30 cellular contexts compared by ENCODE assay signal in genomic region chr4:86991998-86992397, GRCh38.
"Had no signal": no experiment of that assay in that cellular context is flagged by ENCODE, and none has a peak within 500 bp of the region (broad histone marks: within the 10 kb centered on the region; RNA-seq: fewer than 3 reads in every experiment).

No MANE protein-coding gene starts in this region.

- H3K27ac Mint-ChIP-seq: activated CD4-positive, alpha-beta memory T cell treated with anti-CD3 and anti-CD28 coated beads for 36 hours; activated CD4-positive, alpha-beta T cell treated with anti-CD3 and anti-CD28 coated beads for 36 hours; activated CD4-positive, alpha-beta T cell treated with anti-CD3 and anti-CD28 coated beads, Interleukin-2, amount 10 ng/mL, durations not matched to agents 24 days and 14 days; activated CD8-positive, alpha-beta memory T cell treated with anti-CD3 and anti-CD28 coated beads, Interleukin-2, amount 10 ng/mL, durations not matched to agents 7 days and 5 days; activated CD8-positive, alpha-beta T cell treated with anti-CD3 and anti-CD28 coated beads, Interleukin-2, amount 10 ng/mL, durations not matched to agents 7 days and 5 days; activated naive CD4-positive, alpha-beta T cell treated with anti-CD3 and anti-CD28 coated beads for 36 hours; activated naive CD4-positive, alpha-beta T cell treated with anti-CD3 and anti-CD28 coated beads, Interleukin-2, amount 50 U/mL, for 24 hours; activated naive CD8-positive, alpha-beta T cell treated with anti-CD3 and anti-CD28 coated beads, Interleukin-2, amount 10 ng/mL, durations not matched to agents 7 days and 5 days; activated T-helper 1 cell treated with anti-CD3 and anti-CD28 coated beads, Interleukin-12 subunit alpha, Interleukin-12 subunit beta, Interleukin-2, Interleukin-4 antibody, amounts not matched to agents 30 ng/mL and 10 ng/mL and 1 ng/mL, durations not matched to agents 14 hours and 24 hours and 36 hours; activated T-helper 2 cell treated with anti-CD3 and anti-CD28 coated beads, Interferon-gamma antibody, Interleukin-2, Interleukin-4, amounts not matched to agents 10 μg/mL and 5 μg/mL and 100 μg/mL, durations not matched to agents 14 hours and 24 hours and 36 hours; dendritic cell treated with granulocyte-macrophage colony-stimulating factor and Interleukin-4, amounts not matched to agents 40 ng/mL and 50 ng/mL, for 4 days; endodermal cell had no signal

- H3K27me3 ChIP-seq: ascending aorta, brain microvascular endothelial cell, dorsolateral prefrontal cortex, esophagus muscularis mucosa, foreskin keratinocyte, gastrocnemius medialis, heart left ventricle had no signal

- H3K9me3 ChIP-seq: ascending aorta, esophagus muscularis mucosa, gastrocnemius medialis, heart left ventricle had no signal

- ATAC-seq: activated CD4-positive, alpha-beta T cell treated with anti-CD3 and anti-CD28 coated beads for 36 hours; activated CD8-positive, alpha-beta memory T cell treated with anti-CD3 and anti-CD28 coated beads, Interleukin-2, amount 10 ng/mL, durations not matched to agents 7 days and 5 days; activated CD8-positive, alpha-beta T cell treated with anti-CD3 and anti-CD28 coated beads, Interleukin-2, amount 10 ng/mL, durations not matched to agents 7 days and 5 days; foreskin keratinocyte; gastrocnemius medialis; heart left ventricle had no signal

- H3K9me3 Mint-ChIP-seq: activated CD4-positive, alpha-beta memory T cell treated with anti-CD3 and anti-CD28 coated beads for 36 hours; activated naive CD4-positive, alpha-beta T cell treated with anti-CD3 and anti-CD28 coated beads for 36 hours; activated naive CD4-positive, alpha-beta T cell treated with anti-CD3 and anti-CD28 coated beads, Interleukin-2, amount 50 U/mL, for 24 hours; activated T-helper 1 cell treated with anti-CD3 and anti-CD28 coated beads, Interleukin-12 subunit alpha, Interleukin-12 subunit beta, Interleukin-2, Interleukin-4 antibody, amounts not matched to agents 30 ng/mL and 10 ng/mL and 1 ng/mL, durations not matched to agents 14 hours and 24 hours and 36 hours; activated T-helper 2 cell treated with anti-CD3 and anti-CD28 coated beads, Interferon-gamma antibody, Interleukin-2, Interleukin-4, amounts not matched to agents 10 μg/mL and 5 μg/mL and 100 μg/mL, durations not matched to agents 14 hours and 24 hours and 36 hours; central memory CD8-positive, alpha-beta T cell; dendritic cell treated with granulocyte-macrophage colony-stimulating factor and Interleukin-4, amounts not matched to agents 40 ng/mL and 50 ng/mL, for 4 days had no signal

- H3K36me3 ChIP-seq: ascending aorta, brain microvascular endothelial cell had no signal

- H3K4me1 ChIP-seq: ascending aorta, foreskin keratinocyte, gastrocnemius medialis had no signal

- H3K27me3 Mint-ChIP-seq: activated CD4-positive, alpha-beta memory T cell treated with anti-CD3 and anti-CD28 coated beads for 36 hours; activated CD4-positive, alpha-beta T cell treated with anti-CD3 and anti-CD28 coated beads for 36 hours; activated CD4-positive, alpha-beta T cell treated with anti-CD3 and anti-CD28 coated beads, Interleukin-2, amount 10 ng/mL, durations not matched to agents 24 days and 14 days; activated CD8-positive, alpha-beta memory T cell treated with anti-CD3 and anti-CD28 coated beads, Interleukin-2, amount 10 ng/mL, durations not matched to agents 7 days and 5 days; activated naive CD4-positive, alpha-beta T cell treated with anti-CD3 and anti-CD28 coated beads, Interleukin-2, amount 50 U/mL, for 24 hours; activated naive CD8-positive, alpha-beta T cell treated with anti-CD3 and anti-CD28 coated beads, Interleukin-2, amount 10 ng/mL, durations not matched to agents 7 days and 5 days; central memory CD8-positive, alpha-beta T cell; dendritic cell treated with granulocyte-macrophage colony-stimulating factor and Interleukin-4, amounts not matched to agents 40 ng/mL and 50 ng/mL, for 4 days had no signal

- H3K27ac ChIP-seq: ascending aorta, brain microvascular endothelial cell, coronary artery, dorsolateral prefrontal cortex, esophagus muscularis mucosa, foreskin keratinocyte, gastrocnemius medialis, heart left ventricle had no signal

- DNase-seq: activated CD4-positive, alpha-beta memory T cell treated with anti-CD3 and anti-CD28 coated beads for 36 hours; activated CD4-positive, alpha-beta T cell treated with anti-CD3 and anti-CD28 coated beads for 36 hours; activated CD4-positive, alpha-beta T cell treated with anti-CD3 and anti-CD28 coated beads, Interleukin-2, amount 10 ng/mL, durations not matched to agents 24 days and 14 days; activated CD4-positive, CD25-positive, alpha-beta regulatory T cell; activated CD4-positive, CD25-positive, alpha-beta regulatory T cell treated with anti-CD3 and anti-CD28 coated beads, Interleukin-2, amount 50 U/mL, for 72 hours; activated CD8-positive, alpha-beta memory T cell treated with anti-CD3 and anti-CD28 coated beads, Interleukin-2, amount 10 ng/mL, durations not matched to agents 7 days and 5 days; activated CD8-positive, alpha-beta memory T cell treated with anti-CD3 and anti-CD28 coated beads, Interleukin-2, amount 50 U/mL, for 4 hours; activated CD8-positive, alpha-beta T cell treated with anti-CD3 and anti-CD28 coated beads, Interleukin-2, amount 10 ng/mL, durations not matched to agents 7 days and 5 days; activated effector memory CD4-positive, alpha-beta T cell treated with anti-CD3 and anti-CD28 coated beads, Interleukin-2, amount 50 U/mL, for 16 hours; activated naive CD4-positive, alpha-beta T cell treated with anti-CD3 and anti-CD28 coated beads for 36 hours; activated naive CD8-positive, alpha-beta T cell treated with anti-CD3 and anti-CD28 coated beads, Interleukin-2, amount 10 ng/mL, durations not matched to agents 7 days and 5 days; activated T-cell treated with anti-CD3 and anti-CD28 coated beads, Interleukin-2, amount 50 U/mL, for 1 hour; activated T-cell treated with anti-CD3 and anti-CD28 coated beads, Interleukin-2, amount 50 U/mL, for 48 hours; brain microvascular endothelial cell; dorsolateral prefrontal cortex; effector memory CD4-positive, alpha-beta T cell; endodermal cell; foreskin keratinocyte; gastrocnemius medialis; glutamatergic neuron; heart left ventricle; T-helper 2 cell had no signal

- H3K4me3 ChIP-seq: ascending aorta, coronary artery, dorsolateral prefrontal cortex, esophagus muscularis mucosa, gastrocnemius medialis, heart left ventricle had no signal

- H3K4me3 Mint-ChIP-seq: activated CD4-positive, alpha-beta memory T cell treated with anti-CD3 and anti-CD28 coated beads for 36 hours; activated CD4-positive, alpha-beta T cell treated with anti-CD3 and anti-CD28 coated beads for 36 hours; activated CD4-positive, alpha-beta T cell treated with anti-CD3 and anti-CD28 coated beads, Interleukin-2, amount 10 ng/mL, durations not matched to agents 24 days and 14 days; activated CD8-positive, alpha-beta memory T cell treated with anti-CD3 and anti-CD28 coated beads, Interleukin-2, amount 10 ng/mL, durations not matched to agents 7 days and 5 days; activated CD8-positive, alpha-beta T cell treated with anti-CD3 and anti-CD28 coated beads, Interleukin-2, amount 10 ng/mL, durations not matched to agents 7 days and 5 days; activated naive CD4-positive, alpha-beta T cell treated with anti-CD3 and anti-CD28 coated beads for 36 hours; activated naive CD4-positive, alpha-beta T cell treated with anti-CD3 and anti-CD28 coated beads, Interleukin-2, amount 50 U/mL, for 24 hours; activated naive CD8-positive, alpha-beta T cell treated with anti-CD3 and anti-CD28 coated beads, Interleukin-2, amount 10 ng/mL, durations not matched to agents 7 days and 5 days; activated T-helper 1 cell treated with anti-CD3 and anti-CD28 coated beads, Interleukin-12 subunit alpha, Interleukin-12 subunit beta, Interleukin-2, Interleukin-4 antibody, amounts not matched to agents 30 ng/mL and 10 ng/mL and 1 ng/mL, durations not matched to agents 14 hours and 24 hours and 36 hours; central memory CD8-positive, alpha-beta T cell; dendritic cell treated with granulocyte-macrophage colony-stimulating factor and Interleukin-4, amounts not matched to agents 40 ng/mL and 50 ng/mL, for 4 days; endodermal cell had no signal
